9 cellular contexts compared by ENCODE assay signal in genomic region chr1:40389871-40390560, GRCh38. TPM values are rescaled to one million over a fixed set of nuclear protein-coding genes. Genes with fewer than 3 reads are reported as not detected.
A peak's percentile ranks its signal among the peaks of the same experiment; 100 is the strongest.
DNase-seq lines count a peak whose midpoint lies in the region; ATAC-seq, FAIRE-seq and TF ChIP-seq lines count a peak whose summit lies in the region.
"Had no signal": no experiment of that assay in that cellular context is flagged by ENCODE, and none has a peak within 500 bp of the region (broad histone marks: within the 10 kb centered on the region; RNA-seq: fewer than 3 reads in every experiment).

No MANE protein-coding gene starts in this region.

- peak overlapping the region; percentile 64 for H3K4me2 ChIP-seq in fibroblast of lung (ENCODE audit: extremely low read depth, insufficient read depth, low read length)

- no peak for ATAC-seq in HG03432 (IDR thresholded peaks at IDR 0.05; ENCODE audit: unreplicated experiment)

- TF ChIP-seq CTCF in WI38 (IDR thresholded peaks at IDR 0.05; ENCODE audit: low read depth, low read length) (no peak), fibroblast of lung (conservative IDR thresholded peaks at IDR 0.05 in 1 of 2, IDR thresholded peaks at IDR 0.05 in 1 of 2; ENCODE audit: low read depth in 1 of 2, low read length in 2 of 2) (no peak), sigmoid colon (IDR thresholded peaks at IDR 0.05) (no peak)

- no peak for TF ChIP-seq EP300 in sigmoid colon (IDR thresholded peaks at IDR 0.05)

- H3K4me1 ChIP-seq in CD8-positive, alpha-beta memory T cell (ENCODE audit: insufficient read depth, low read length): peaks cover 90% of the 10 kb centered on the region
- H3K4me1 ChIP-seq in fibroblast of lung (ENCODE audit: control insufficient read depth, extremely low read depth, insufficient read depth, low read length): peaks cover 22% of the 10 kb centered on the region
- H3K4me1 ChIP-seq in sigmoid colon: peaks cover 0 to 36% (median 10%) of the 10 kb centered on the region in 4 donors

- H2AFZ ChIP-seq in fibroblast of lung (ENCODE audit: low read length): no peak overlapping the region

- peak overlapping the region; percentile 84 to 96 (median 92) for H3K4me3 Mint-ChIP-seq in CD8-positive, alpha-beta memory T cell

- no peaks in the 10 kb centered on the region for H3K9me3 ChIP-seq in CD8-positive, alpha-beta memory T cell (ENCODE audit: low read length)
- H3K9me3 ChIP-seq in fibroblast of lung (ENCODE audit: control insufficient read depth, insufficient read depth, low read depth, low read length) (no peaks in the 10 kb centered on the region), sigmoid colon (no peaks in the 10 kb centered on the region)
- H3K9me3 ChIP-seq: SJSA1 had no signal

- POLR2A ChIA-PET in CD8-positive, alpha-beta memory T cell (lab: Charles Lee): interaction anchor here (0.5 to 8.8 kb wide), 3 partner anchors 8 to 16 kb away, joined by 3 to 86 read pairs (median 5); partner anchors contain the start of gene SMAP2

- CTCF ChIA-PET in CD8-positive, alpha-beta memory T cell (lab: Charles Lee): interaction anchor here (0.9 to 6.3 kb wide), 5 partner anchors 9 to 246 kb away, joined by 3 to 44 read pairs (median 5); no protein-coding TSS in a partner anchor

- DNase-seq in CD8-positive, alpha-beta memory T cell: peak in 1 of 5 donors; percentile 50
- DNase-seq in fibroblast of lung (ENCODE audit: low read depth in 2 of 2) (peak; percentile 51 to 98), sigmoid colon (peak; percentile 74), DMS79 treated with DMSO at 0.1 percent for 48 hours (lab: John Stamatoyannopoulos, UW) (no peak), HTR-8/SVneo (ENCODE audit: insufficient read length, low spot score) (no peak), cerebellum (ENCODE audit: low spot score) (no peak)

- H3K27ac Mint-ChIP-seq in CD8-positive, alpha-beta memory T cell: peak overlapping the region; percentile 95 to 98 (median 98)

- H3K79me2 ChIP-seq in fibroblast of lung (ENCODE audit: control insufficient read depth, insufficient read depth, low read length): peaks cover 66% of the 10 kb centered on the region

- H3K27ac ChIP-seq in CD8-positive, alpha-beta memory T cell (ENCODE audit: low read depth, low read length): peak overlapping the region; percentile 5
- peak overlapping the region; percentile 63 for H3K27ac ChIP-seq in fibroblast of lung (ENCODE audit: insufficient read depth, low read length)
- peak overlapping the region; percentile 53 to 72 (median 62) for H3K27ac ChIP-seq in sigmoid colon
- H3K27ac ChIP-seq: SJSA1 had no signal

- H3K4me3 ChIP-seq in CD8-positive, alpha-beta memory T cell (ENCODE audit: low read length): peak overlapping the region; percentile 53
- H3K4me3 ChIP-seq in WI38 (ENCODE audit: low read depth, low read length) (peak overlapping the region; percentile 24), fibroblast of lung (replicated peaks in 1 of 4; ENCODE audit: control extremely low read depth in 1 of 4, insufficient read depth in 1 of 4, low read depth in 3 of 4, low read length in 4 of 4) (peak overlapping the region in 2 of 4 experiments; percentile 12 to 13), sigmoid colon (no peak overlapping the region)
- H3K4me3 ChIP-seq: SJSA1 had no signal

- no peaks in the 10 kb centered on the region for H3K27me3 Mint-ChIP-seq in CD8-positive, alpha-beta memory T cell

- H4K20me1 ChIP-seq in fibroblast of lung (ENCODE audit: control insufficient read depth, extremely low read depth, insufficient read depth, low read length): no peaks in the 10 kb centered on the region

- peaks cover 9 to 27% (median 10%) of the 10 kb centered on the region in 3 donors for H3K36me3 Mint-ChIP-seq in CD8-positive, alpha-beta memory T cell

- H3K9ac ChIP-seq in fibroblast of lung (ENCODE audit: insufficient read depth, low read length): no peak overlapping the region

- no peak for TF ChIP-seq POLR2A in sigmoid colon (IDR thresholded peaks at IDR 0.05)

- 27 to 41% methylated on average over 4 of the region's 4 CpGs for WGBS in sigmoid colon, 2 donors

- no peaks in the 10 kb centered on the region for H3K27me3 ChIP-seq in CD8-positive, alpha-beta memory T cell (ENCODE audit: insufficient read depth, low read length, poor library complexity, severe bottlenecking)
- no peaks in the 10 kb centered on the region for H3K27me3 ChIP-seq in fibroblast of lung (ENCODE audit: control insufficient read depth, insufficient read depth, low read length)
- H3K27me3 ChIP-seq in sigmoid colon: no peaks in the 10 kb centered on the region
- H3K27me3 ChIP-seq: SJSA1 had no signal

- peaks cover 4% of the 10 kb centered on the region for H3K36me3 ChIP-seq in CD8-positive, alpha-beta memory T cell (ENCODE audit: insufficient read depth, low read length)
- H3K36me3 ChIP-seq in fibroblast of lung (ENCODE audit: control insufficient read depth, insufficient read depth, low read length) (no peaks in the 10 kb centered on the region), sigmoid colon (no peaks in the 10 kb centered on the region)

- peaks cover 83 to 96% (median 93%) of the 10 kb centered on the region in 3 donors for H3K4me1 Mint-ChIP-seq in CD8-positive, alpha-beta memory T cell

- FAIRE-seq in HTR-8/SVneo (lab: Jason Lieb, UNC): no peak

- no peaks in the 10 kb centered on the region for H3K9me3 Mint-ChIP-seq in CD8-positive, alpha-beta memory T cell

- intact Hi-C loops in sigmoid colon (cut with DNase I): no loop called here

RNA-seq across cellular contexts. Expression of gene SMAP2, which starts 16.5 kb away (rescaled TPM):
- 100 to 1,000 TPM; 144 to 146 TPM for total RNA-seq in CD8-positive, alpha-beta memory T cell
- 340 TPM for polyA plus RNA-seq in CD8-positive, alpha-beta memory T cell
- total RNA-seq in fibroblast of lung (7.7 and 16.7 TPM in 2 replicates), sigmoid colon (10 to 100 TPM; 20.5 to 28.5 (median 25.5) TPM), cerebellum (24.8 TPM)
- polyA plus RNA-seq in fibroblast of lung (28.7 and 35.0 TPM in 2 replicates), sigmoid colon (100 to 1,000 TPM in 1 of 3 donors, 10 to 100 TPM in 2; 22.8 to 113 (median 24.3) TPM)
- 26.8 and 31.1 TPM in 2 replicates for polyA plus RNA-seq in fibroblast of lung (2012)
- polyA minus RNA-seq in fibroblast of lung (ENCODE audit: low replicate concordance): 40.1 and 46.1 TPM in 2 replicates

Comparison
In these comparisons a context has a peak if more than half of its experiments do, and no peak if none do; other contexts are left out.
1. DNase-seq: peak in fibroblast of lung (2 of 2) and sigmoid colon (single experiment); none in DMS79 treated with DMSO at 0.1 percent for 48 hours (single experiment), HTR-8/SVneo (single experiment) and cerebellum (single experiment).
2. H3K27ac ChIP-seq: peak in every context shown above with its lines; median percentile 63 in fibroblast of lung; 62 in sigmoid colon; 5 in CD8-positive, alpha-beta memory T cell.
3. H3K4me3 ChIP-seq: peak in CD8-positive, alpha-beta memory T cell (single experiment) and WI38 (single experiment); none in sigmoid colon (0 of 4).